39 cellular contexts compared by ENCODE assay signal in genomic region chr6:41156001-41156400, GRCh38. TPM values are rescaled to one million over a fixed set of nuclear protein-coding genes. Genes with fewer than 3 reads are reported as not detected.
"Had no signal": no experiment of that assay in that cellular context is flagged by ENCODE, and none has a peak within 500 bp of the region (broad histone marks: within the 10 kb centered on the region; RNA-seq: fewer than 3 reads in every experiment).

No MANE protein-coding gene starts in this region.

- H3K4me1 Mint-ChIP-seq: activated B cell treated with CpG ODN at 0.5 μM for 24 hours; activated T-helper 17 cell treated with anti-CD3 and anti-CD28 coated beads, Interleukin-2, amount 50 U/mL, for 72 hours had no signal

- DNase-seq: activated B cell treated with CpG ODN at 0.5 μM for 24 hours; activated CD4-positive, alpha-beta memory T cell treated with anti-CD3 and anti-CD28 coated beads for 36 hours; activated CD4-positive, alpha-beta T cell treated with anti-CD3 and anti-CD28 coated beads for 4 hours; activated CD4-positive, alpha-beta T cell treated with anti-CD3 and anti-CD28 coated beads, Interleukin-2, amount 50 U/mL, for 1 hour; activated CD4-positive, alpha-beta T cell treated with anti-CD3 and anti-CD28 coated beads, Interleukin-2, amount 50 U/mL, for 4 hours; activated CD4-positive, CD25-positive, alpha-beta regulatory T cell treated with anti-CD3 and anti-CD28 coated beads, Interleukin-2, amount 50 U/mL, for 72 hours; activated CD8-positive, alpha-beta memory T cell treated with anti-CD3 and anti-CD28 coated beads, Interleukin-2, amount 50 U/mL, for 4 hours; activated CD8-positive, alpha-beta T cell treated with anti-CD3 and anti-CD28 coated beads for 36 hours; activated effector memory CD4-positive, alpha-beta T cell treated with anti-CD3 and anti-CD28 coated beads, Interleukin-2, amount 50 U/mL, for 16 hours; activated gamma-delta T cell treated with Interleukin-2 at 50 U/mL for 16 hours; activated naive CD4-positive, alpha-beta T cell; activated naive CD4-positive, alpha-beta T cell treated with anti-CD3 and anti-CD28 coated beads for 36 hours; activated naive CD4-positive, alpha-beta T cell treated with anti-CD3 and anti-CD28 coated beads, Interleukin-2, amount 50 U/mL, for 16 hours; activated naive CD8-positive, alpha-beta T cell treated with anti-CD3 and anti-CD28 coated beads for 36 hours; activated T-cell treated with anti-CD3 and anti-CD28 coated beads for 4 hours; activated T-cell treated with anti-CD3 and anti-CD28 coated beads, Interleukin-2, amount 50 U/mL, for 1 hour; activated T-cell treated with anti-CD3 and anti-CD28 coated beads, Interleukin-2, amount 50 U/mL, for 4 hours; activated T-cell treated with anti-CD3 and anti-CD28 coated beads, Interleukin-2, amount 50 U/mL, for 72 hours; adrenal gland; amniotic stem cell; aorta; body of pancreas; brain microvascular endothelial cell; central memory CD4-positive, alpha-beta T cell; T-helper 2 cell; T-helper 9 cell had no signal

- H3K36me3 ChIP-seq: adrenal gland, brain microvascular endothelial cell, breast epithelium had no signal

- H3K36me3 Mint-ChIP-seq: activated CD4-positive, alpha-beta memory T cell treated with anti-CD3 and anti-CD28 coated beads for 36 hours; activated naive CD4-positive, alpha-beta T cell treated with anti-CD3 and anti-CD28 coated beads, Interleukin-2, amount 50 U/mL, for 72 hours; activated naive CD8-positive, alpha-beta T cell treated with anti-CD3 and anti-CD28 coated beads for 36 hours had no signal

- ATAC-seq: activated CD8-positive, alpha-beta T cell treated with anti-CD3 and anti-CD28 coated beads for 36 hours; activated naive CD4-positive, alpha-beta T cell treated with anti-CD3 and anti-CD28 coated beads, Interleukin-2, amount 50 U/mL, for 72 hours; activated T-cell treated with anti-CD3 and anti-CD28 coated beads, Interleukin-2, amount 50 U/mL, for 4 hours; activated T-cell treated with anti-CD3 and anti-CD28 coated beads, Interleukin-2, amount 50 U/mL, for 72 hours; activated T-helper 17 cell treated with anti-CD3 and anti-CD28 coated beads, Interleukin-2, amount 50 U/mL, for 72 hours; body of pancreas had no signal

- H3K4me3 Mint-ChIP-seq: activated B cell treated with CpG ODN at 0.5 μM for 24 hours; activated CD4-positive, alpha-beta memory T cell treated with anti-CD3 and anti-CD28 coated beads for 36 hours; activated CD8-positive, alpha-beta T cell treated with anti-CD3 and anti-CD28 coated beads for 36 hours; activated naive CD4-positive, alpha-beta T cell treated with anti-CD3 and anti-CD28 coated beads for 36 hours; activated naive CD8-positive, alpha-beta T cell treated with anti-CD3 and anti-CD28 coated beads for 36 hours; activated T-cell treated with anti-CD3 and anti-CD28 coated beads, Interleukin-2, amount 50 U/mL, for 4 hours; activated T-cell treated with anti-CD3 and anti-CD28 coated beads, Interleukin-2, amount 50 U/mL, for 72 hours; activated T-helper 1 cell treated with anti-CD3 and anti-CD28 coated beads, Interleukin-12 subunit alpha, Interleukin-12 subunit beta, Interleukin-2, Interleukin-4 antibody, amounts not matched to agents 30 ng/mL and 10 ng/mL and 1 ng/mL, durations not matched to agents 14 hours and 24 hours and 36 hours; activated T-helper 17 cell treated with anti-CD3 and anti-CD28 coated beads, Interleukin-2, amount 50 U/mL, for 72 hours; T-helper 1 cell treated with Interleukin-12 subunit alpha and Interleukin-12 subunit beta and Interleukin-4 antibody, amounts not matched to agents 30 μg/mL and 1 μg/mL, for 36 hours; T-helper 2 cell treated with Interferon-gamma antibody and Interleukin-4, amounts not matched to agents 5 μg/mL and 100 μg/mL, for 36 hours had no signal

- H3K27me3 Mint-ChIP-seq: activated CD8-positive, alpha-beta T cell treated with anti-CD3 and anti-CD28 coated beads for 36 hours; activated T-helper 17 cell treated with anti-CD3 and anti-CD28 coated beads, Interleukin-2, amount 50 U/mL, for 72 hours had no signal

- H3K9me3 ChIP-seq: adrenal gland, body of pancreas, breast epithelium had no signal

- H3K4me3 ChIP-seq: adrenal gland, body of pancreas, breast epithelium had no signal

- H3K27me3 ChIP-seq: adrenal gland, body of pancreas, brain microvascular endothelial cell had no signal

- H3K27ac ChIP-seq: adrenal gland, body of pancreas, brain microvascular endothelial cell, breast epithelium, VCaP had no signal

- H3K27ac Mint-ChIP-seq: activated B cell treated with CpG ODN at 0.5 μM for 24 hours; activated CD4-positive, alpha-beta memory T cell treated with anti-CD3 and anti-CD28 coated beads for 36 hours; activated CD8-positive, alpha-beta T cell treated with anti-CD3 and anti-CD28 coated beads for 36 hours; activated naive CD4-positive, alpha-beta T cell treated with anti-CD3 and anti-CD28 coated beads for 36 hours; activated naive CD8-positive, alpha-beta T cell treated with anti-CD3 and anti-CD28 coated beads for 36 hours; activated T-cell treated with anti-CD3 and anti-CD28 coated beads, Interleukin-2, amount 50 U/mL, for 72 hours; activated T-helper 1 cell treated with anti-CD3 and anti-CD28 coated beads, Interleukin-12 subunit alpha, Interleukin-12 subunit beta, Interleukin-2, Interleukin-4 antibody, amounts not matched to agents 30 ng/mL and 10 ng/mL and 1 ng/mL, durations not matched to agents 14 hours and 24 hours and 36 hours; activated T-helper 17 cell treated with anti-CD3 and anti-CD28 coated beads, Interleukin-2, amount 50 U/mL, for 72 hours; T-helper 1 cell treated with Interleukin-12 subunit alpha and Interleukin-12 subunit beta and Interleukin-4 antibody, amounts not matched to agents 30 μg/mL and 1 μg/mL, for 36 hours; T-helper 2 cell treated with Interferon-gamma antibody and Interleukin-4, amounts not matched to agents 5 μg/mL and 100 μg/mL, for 36 hours had no signal

- H3K9me3 Mint-ChIP-seq: activated B cell treated with CpG ODN at 0.5 μM for 24 hours; activated CD4-positive, alpha-beta memory T cell treated with anti-CD3 and anti-CD28 coated beads for 36 hours; activated CD8-positive, alpha-beta T cell treated with anti-CD3 and anti-CD28 coated beads for 36 hours; activated naive CD4-positive, alpha-beta T cell treated with anti-CD3 and anti-CD28 coated beads for 36 hours; activated naive CD4-positive, alpha-beta T cell treated with anti-CD3 and anti-CD28 coated beads, Interleukin-2, amount 50 U/mL, for 72 hours; activated naive CD8-positive, alpha-beta T cell treated with anti-CD3 and anti-CD28 coated beads for 36 hours; activated T-cell treated with anti-CD3 and anti-CD28 coated beads, Interleukin-2, amount 50 U/mL, for 4 hours; activated T-cell treated with anti-CD3 and anti-CD28 coated beads, Interleukin-2, amount 50 U/mL, for 72 hours; activated T-helper 1 cell treated with anti-CD3 and anti-CD28 coated beads, Interleukin-12 subunit alpha, Interleukin-12 subunit beta, Interleukin-2, Interleukin-4 antibody, amounts not matched to agents 30 ng/mL and 10 ng/mL and 1 ng/mL, durations not matched to agents 14 hours and 24 hours and 36 hours; activated T-helper 17 cell treated with anti-CD3 and anti-CD28 coated beads, Interleukin-2, amount 50 U/mL, for 72 hours; T-helper 1 cell treated with Interleukin-12 subunit alpha and Interleukin-12 subunit beta and Interleukin-4 antibody, amounts not matched to agents 30 μg/mL and 1 μg/mL, for 36 hours; T-helper 2 cell treated with Interferon-gamma antibody and Interleukin-4, amounts not matched to agents 5 μg/mL and 100 μg/mL, for 36 hours had no signal

- H3K4me1 ChIP-seq: body of pancreas, breast epithelium had no signal

- FAIRE-seq: astrocyte, colon, TTC549 had no signal

RNA-seq across cellular contexts. Expression of gene TREML1, which starts 1.9 kb away (rescaled TPM):
- total RNA-seq: activated B cell treated with CpG ODN at 0.5 μM for 24 hours; activated CD4-positive, alpha-beta memory T cell treated with anti-CD3 and anti-CD28 coated beads for 36 hours; activated CD8-positive, alpha-beta memory T cell treated with anti-CD3 and anti-CD28 coated beads for 36 hours; activated CD8-positive, alpha-beta T cell treated with anti-CD3 and anti-CD28 coated beads for 36 hours; activated naive CD4-positive, alpha-beta T cell treated with anti-CD3 and anti-CD28 coated beads for 36 hours; activated naive CD4-positive, alpha-beta T cell treated with anti-CD3 and anti-CD28 coated beads, Interleukin-2, amount 50 U/mL, for 72 hours; activated naive CD8-positive, alpha-beta T cell treated with anti-CD3 and anti-CD28 coated beads for 36 hours; activated T-cell treated with anti-CD3 and anti-CD28 coated beads, Interleukin-2, amount 50 U/mL, for 4 hours; activated T-cell treated with anti-CD3 and anti-CD28 coated beads, Interleukin-2, amount 50 U/mL, for 72 hours; activated T-helper 1 cell treated with anti-CD3 and anti-CD28 coated beads, Interleukin-12 subunit alpha, Interleukin-12 subunit beta, Interleukin-2, Interleukin-4 antibody, amounts not matched to agents 30 ng/mL and 10 ng/mL and 1 ng/mL, durations not matched to agents 14 hours and 24 hours and 36 hours; activated T-helper 17 cell treated with anti-CD3 and anti-CD28 coated beads, Interleukin-2, amount 50 U/mL, for 72 hours; astrocyte; body of pancreas; cardiac septum; cerebellum had no signal
- polyA plus RNA-seq: aorta had no signal

RNA-seq across cellular contexts. Expression of gene TREM2, which starts 6.9 kb away (rescaled TPM):
- total RNA-seq: activated B cell treated with CpG ODN at 0.5 μM for 24 hours; activated CD4-positive, alpha-beta memory T cell treated with anti-CD3 and anti-CD28 coated beads for 36 hours; activated CD8-positive, alpha-beta memory T cell treated with anti-CD3 and anti-CD28 coated beads for 36 hours; activated CD8-positive, alpha-beta T cell treated with anti-CD3 and anti-CD28 coated beads for 36 hours; activated naive CD4-positive, alpha-beta T cell treated with anti-CD3 and anti-CD28 coated beads for 36 hours; activated naive CD4-positive, alpha-beta T cell treated with anti-CD3 and anti-CD28 coated beads, Interleukin-2, amount 50 U/mL, for 72 hours; activated naive CD8-positive, alpha-beta T cell treated with anti-CD3 and anti-CD28 coated beads for 36 hours; activated T-cell treated with anti-CD3 and anti-CD28 coated beads, Interleukin-2, amount 50 U/mL, for 4 hours; activated T-cell treated with anti-CD3 and anti-CD28 coated beads, Interleukin-2, amount 50 U/mL, for 72 hours; activated T-helper 1 cell treated with anti-CD3 and anti-CD28 coated beads, Interleukin-12 subunit alpha, Interleukin-12 subunit beta, Interleukin-2, Interleukin-4 antibody, amounts not matched to agents 30 ng/mL and 10 ng/mL and 1 ng/mL, durations not matched to agents 14 hours and 24 hours and 36 hours; activated T-helper 17 cell treated with anti-CD3 and anti-CD28 coated beads, Interleukin-2, amount 50 U/mL, for 72 hours; astrocyte had no signal

RNA-seq across cellular contexts. Expression of gene TREML2, which starts 44.9 kb away (rescaled TPM):
- total RNA-seq: astrocyte, body of pancreas had no signal
- polyA plus RNA-seq: adrenal gland had no signal
